Comparison of ENCODE assay signal across 3 cellular contexts in the genomic region with DNA sequence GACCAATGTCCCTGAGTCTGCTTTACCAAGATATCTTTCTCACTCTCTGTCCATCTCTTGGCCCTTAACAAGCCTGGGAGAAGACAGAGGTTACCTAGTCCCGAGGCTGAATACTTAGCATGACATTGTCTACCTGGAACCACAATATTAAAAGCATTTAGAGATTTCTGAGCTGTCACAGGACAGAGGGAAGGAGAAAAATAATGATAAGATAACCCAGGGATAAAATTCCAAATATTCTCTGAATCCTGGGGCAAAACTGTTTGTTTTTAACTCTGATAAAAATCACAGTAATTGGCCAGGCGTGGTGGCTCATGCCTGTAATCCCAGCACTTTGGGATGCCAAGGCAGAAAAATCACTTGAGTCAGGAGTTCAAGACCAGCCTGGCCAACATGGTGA.
"Had no signal": no experiment of that assay in that cellular context is flagged by ENCODE, and none has a peak within 500 bp of the region (broad histone marks: within the 10 kb centered on the region; RNA-seq: fewer than 3 reads in every experiment).

No MANE protein-coding gene starts in this region.

- DNase-seq: GDM1, GF-D8 had no signal

- H3K4me3 ChIP-seq: GM12878 had no signal
